16 cellular contexts compared by ENCODE assay signal in the genomic region with DNA sequence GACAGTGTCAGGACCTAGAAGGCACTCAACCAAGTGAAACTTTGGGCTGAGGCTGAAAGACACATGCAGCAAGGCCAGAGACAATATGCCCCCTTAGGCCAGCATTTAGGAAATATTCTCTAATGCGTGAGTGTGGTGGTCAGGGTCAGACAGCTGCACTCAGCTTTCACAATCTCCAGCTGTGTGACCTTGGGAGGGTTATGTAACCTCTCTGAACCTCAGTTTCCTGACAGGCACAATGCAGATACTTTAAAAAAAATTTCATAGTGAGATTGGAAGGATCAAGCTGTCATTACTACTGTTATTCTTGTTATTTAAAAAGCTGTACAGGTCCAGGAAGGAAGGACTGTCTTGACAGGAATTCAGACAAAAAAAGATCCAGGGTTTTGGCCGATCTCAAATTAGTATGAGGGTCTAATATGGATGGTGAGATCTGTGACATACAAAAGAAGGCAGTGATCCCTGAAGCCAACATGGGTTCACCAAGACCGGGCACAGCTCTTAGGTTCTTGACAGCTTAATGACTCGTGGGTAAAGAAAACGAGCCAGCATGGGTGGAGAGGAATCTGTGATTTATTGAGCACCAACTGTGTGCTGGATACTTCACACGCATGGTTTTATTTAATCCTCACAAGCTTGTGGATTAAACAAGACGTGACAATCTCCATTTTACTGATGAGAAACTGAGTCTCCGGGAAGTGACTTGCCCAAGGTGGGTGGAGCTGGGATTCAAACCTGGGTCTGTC. TPM values are rescaled to one million over a fixed set of nuclear protein-coding genes. Genes with fewer than 3 reads are reported as not detected.
DNase-seq lines count a peak whose midpoint lies in the region; ATAC-seq, FAIRE-seq and TF ChIP-seq lines count a peak whose summit lies in the region.
"Had no signal": no experiment of that assay in that cellular context is flagged by ENCODE, and none has a peak within 500 bp of the region (broad histone marks: within the 10 kb centered on the region; RNA-seq: fewer than 3 reads in every experiment).

No MANE protein-coding gene starts in this region.

- H3K36me3 ChIP-seq in liver (ENCODE audit: control insufficient read depth in 4 of 4, insufficient read depth in 3 of 4, low read depth in 1 of 4, low read length in 3 of 4), result no peaks in the 10 kb centered on the region
- H3K36me3 ChIP-seq in HepG2 (replicated peaks in 1 of 2; ENCODE audit: control insufficient read depth in 1 of 2, insufficient read depth in 2 of 2, low read length in 2 of 2), result no peaks in the 10 kb centered on the region
- no peaks in the 10 kb centered on the region for H3K36me3 ChIP-seq in bronchial epithelial cell (ENCODE audit: control insufficient read depth, insufficient read depth, low read length)
- H3K36me3 ChIP-seq in mucosa of descending colon (ENCODE audit: low read depth), result no peaks in the 10 kb centered on the region
- H3K36me3 ChIP-seq: BLaER1 had no signal

- no peak overlapping the region for H3K4me2 ChIP-seq in HepG2 (ENCODE audit: low read depth, low read length)
- H3K4me2 ChIP-seq: BLaER1 had no signal

- DNase-seq in HepG2 (ENCODE audit: low spot score), result no peak
- no peak for DNase-seq in bronchial epithelial cell (ENCODE audit: low read depth)
- peak; percentile 88 for DNase-seq in left kidney (ENCODE audit: low read depth, low spot score)
- DNase-seq in DMS 273 treated with DMSO at 0.1 percent for 48 hours (lab: John Stamatoyannopoulos, UW), result no peak
- DNase-seq in KG1 (lab: John Stamatoyannopoulos, UW), result no peak
- no peak for DNase-seq in mucosa of descending colon
- DNase-seq: 8988T; AML-193; CD4-positive, CD25-positive, alpha-beta regulatory T cell; GM23248 had no signal

- no peaks in the 10 kb centered on the region for H3K27me3 ChIP-seq in liver (ENCODE audit: control insufficient read depth in 4 of 4, insufficient read depth in 4 of 4, low read length in 3 of 4)
- H3K27me3 ChIP-seq in HepG2 (ENCODE audit: control insufficient read depth in 1 of 2, insufficient read depth in 2 of 2, low read length in 2 of 2), result no peaks in the 10 kb centered on the region
- H3K27me3 ChIP-seq in bronchial epithelial cell (ENCODE audit: control insufficient read depth, insufficient read depth, low read length), result no peaks in the 10 kb centered on the region
- H3K27me3 ChIP-seq: BLaER1 had no signal

- no peaks in the 10 kb centered on the region for H4K20me1 ChIP-seq in HepG2 (ENCODE audit: insufficient read depth, low read length)
- H4K20me1 ChIP-seq: BLaER1 had no signal

- FAIRE-seq in HepG2 (lab: Jason Lieb, UNC) (no peak), bronchial epithelial cell (lab: Jason Lieb, UNC) (peak; percentile 82)
- FAIRE-seq: GM18507, H54 had no signal

- WGBS in liver, result 87% methylated on average over 8 of the region's 8 CpGs
- WGBS in HepG2 (ENCODE audit: low lambda C conversion rate), result 54% methylated on average over 8 of the region's 8 CpGs

- no peaks in the 10 kb centered on the region for H3K9me3 ChIP-seq in liver (ENCODE audit: control insufficient read depth in 4 of 4, low read length in 3 of 4)
- no peaks in the 10 kb centered on the region for H3K9me3 ChIP-seq in HepG2 (ENCODE audit: low read length)
- no peaks in the 10 kb centered on the region for H3K9me3 ChIP-seq in mucosa of descending colon
- H3K9me3 ChIP-seq: BLaER1 had no signal

- no peak for TF ChIP-seq POLR2A in HepG2 (IDR thresholded peaks at IDR 0.05; ENCODE audit: insufficient read depth in 1 of 2, low read depth in 2 of 2, low read length in 2 of 2)

- no peaks in the 10 kb centered on the region for H3K79me2 ChIP-seq in HepG2 (ENCODE audit: insufficient read depth, low read length)

- no peak overlapping the region for H2AFZ ChIP-seq in HepG2 (ENCODE audit: low read length)
- H2AFZ ChIP-seq: GM23248 had no signal

- in situ Hi-C loops in HepG2 (cut with HindIII; ENCODE audit: extremely low pct_ligation_motif_present, low pct_unique_long_range_greater_than_20kb), result no loop called here

- no peak for ATAC-seq in HepG2
- ATAC-seq in GM18498 (IDR thresholded peaks at IDR 0.05; ENCODE audit: unreplicated experiment), result no peak
- ATAC-seq in mucosa of descending colon, result no peak
- ATAC-seq: HCT116 had no signal

- POLR2A ChIA-PET in HepG2 (lab: Yijun Ruan, JAX), result no interaction called here

- H3K9ac ChIP-seq in liver (ENCODE audit: low read depth in 1 of 2, low read length in 2 of 2) (no peak overlapping the region), HepG2 (ENCODE audit: insufficient read depth, low read depth, low read length) (no peak overlapping the region)
- H3K9ac ChIP-seq: BLaER1, GM23248 had no signal

- H3K4me1 ChIP-seq in liver (ENCODE audit: control insufficient read depth in 4 of 4, insufficient read depth in 4 of 4, low read length in 3 of 4) (no peaks in the 10 kb centered on the region), HepG2 (ENCODE audit: insufficient read depth, low read length) (peaks cover 16% of the 10 kb centered on the region), mucosa of descending colon (ENCODE audit: low read depth) (peaks cover 2% of the 10 kb centered on the region)
- H3K4me1 ChIP-seq: BLaER1 had no signal

- BruUV-seq in HepG2 (replicated peaks; lab: Mats Ljungman, UMichigan), result no TSS peak

- CTCF ChIA-PET in HepG2 (lab: Yijun Ruan, JAX; ENCODE audit: low intra/inter-chr PET ratio, low total read pairs), result no interaction called here

- TF ChIP-seq EP300 in HepG2 (IDR thresholded peaks at IDR 0.05; ENCODE audit: low read depth in 2 of 2, low read length in 2 of 2) (no peak), HepG2 (CRISPR knock-in tag; IDR thresholded peaks at IDR 0.05; ENCODE audit: borderline replicate concordance) (no peak)

- TF ChIP-seq RAD21 in liver (IDR thresholded peaks at IDR 0.05), result no peak
- no peak for TF ChIP-seq RAD21 in HepG2 (CRISPR knock-in tag; IDR thresholded peaks at IDR 0.05)

- H3K27ac ChIP-seq in liver (ENCODE audit: low read depth in 1 of 2, low read length in 2 of 2) (no peak overlapping the region), HepG2 (ENCODE audit: extremely low read length, insufficient read depth, low read length) (no peak overlapping the region)
- H3K27ac ChIP-seq: BLaER1, GM23248 had no signal

- intact Hi-C loops in HepG2 (cut with micrococcal nuclease; ENCODE audit: unreplicated experiment) (no loop called here), mucosa of descending colon (cut with DNase I, micrococcal nuclease) (no loop called here)

- TF ChIP-seq CTCF in liver (IDR thresholded peaks at IDR 0.05; ENCODE audit: low read depth, low read length, missing input control) (no peak), HepG2 (CRISPR knock-in tag; IDR thresholded peaks at IDR 0.05) (no peak), bronchial epithelial cell (IDR thresholded peaks at IDR 0.05; ENCODE audit: insufficient read depth, low read length, severe bottlenecking) (no peak), mucosa of descending colon (IDR thresholded peaks at IDR 0.05) (no peak)

- H3K4me3 ChIP-seq in liver (ENCODE audit: low read depth in 1 of 3, low read length in 3 of 3), result no peak overlapping the region
- H3K4me3 ChIP-seq in HepG2 (replicated peaks in 1 of 3; ENCODE audit: insufficient read depth in 1 of 3, low read depth in 2 of 3, low read length in 3 of 3), result no peak overlapping the region
- H3K4me3 ChIP-seq in bronchial epithelial cell (ENCODE audit: low read depth, low read length), result no peak overlapping the region
- no peak overlapping the region for H3K4me3 ChIP-seq in mucosa of descending colon
- H3K4me3 ChIP-seq: BLaER1, GM23248 had no signal

TF ChIP-seq in liver, 16 proteins besides CTCF, POLR2A, EP300 and RAD21:
- TF ChIP-seq NR2F2 (IDR thresholded peaks at IDR 0.05) (peak; percentile 88), SP1 (IDR thresholded peaks at IDR 0.05) (no peak)
TF ChIP-seq in liver: peak in this region for 1.

TF ChIP-seq in HepG2, 621 proteins besides CTCF, POLR2A, EP300 and RAD21 (continues in another document):
- TF ChIP-seq, protein P1, sequence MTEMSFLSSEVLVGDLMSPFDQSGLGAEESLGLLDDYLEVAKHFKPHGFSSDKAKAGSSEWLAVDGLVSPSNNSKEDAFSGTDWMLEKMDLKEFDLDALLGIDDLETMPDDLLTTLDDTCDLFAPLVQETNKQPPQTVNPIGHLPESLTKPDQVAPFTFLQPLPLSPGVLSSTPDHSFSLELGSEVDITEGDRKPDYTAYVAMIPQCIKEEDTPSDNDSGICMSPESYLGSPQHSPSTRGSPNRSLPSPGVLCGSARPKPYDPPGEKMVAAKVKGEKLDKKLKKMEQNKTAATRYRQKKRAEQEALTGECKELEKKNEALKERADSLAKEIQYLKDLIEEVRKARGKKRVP (CRISPR knock-in tag; IDR thresholded peaks at IDR 0.05), result no peak
- no peak for TF ChIP-seq NR2C2 (CRISPR knock-in tag; IDR thresholded peaks at IDR 0.05; ENCODE audit: borderline replicate concordance)
- no peak for TF ChIP-seq SOX6 (IDR thresholded peaks at IDR 0.05)
- TF ChIP-seq SOX6 (CRISPR knock-in tag; IDR thresholded peaks at IDR 0.05), result no peak

RNA-seq across cellular contexts. Expression of a gene that starts 54.6 kb away (rescaled TPM):
- not detected for total RNA-seq in liver
- not detected for polyA plus RNA-seq in liver
- not detected in 2 replicates for total RNA-seq in HepG2 (2016; rRNA removed; fragmentation: Illumina TruSeq; extraction: Trizol)
- not detected in 2 replicates for total RNA-seq in HepG2 (2016; cell fraction: cytosol; rRNA removed; fragmentation: Illumina TruSeq; extraction: Trizol; ENCODE audit: low read depth)
- not detected in 2 replicates for total RNA-seq in HepG2 (2016; cell fraction: insoluble cytoplasmic fraction; rRNA removed; fragmentation: Illumina TruSeq; extraction: Trizol)
- total RNA-seq in HepG2 (2016; cell fraction: membrane; rRNA removed; fragmentation: Illumina TruSeq; extraction: Trizol), result not detected in 2 replicates
- not detected in 2 replicates for total RNA-seq in HepG2 (2016; cell fraction: nucleus; rRNA removed; fragmentation: Illumina TruSeq; extraction: Trizol)
- polyA plus RNA-seq in HepG2 (2011; rRNA removed), result not detected in 2 replicates
- polyA plus RNA-seq in HepG2 (2011; cell fraction: cytosol; rRNA removed), result not detected in 2 replicates
- not detected in 2 replicates for polyA plus RNA-seq in HepG2 (2011; cell fraction: nucleus; rRNA removed)
- polyA plus RNA-seq in HepG2 (2012), result not detected in 2 replicates
- polyA plus RNA-seq in HepG2 (2016; cell fraction: cytosol; fragmentation: Illumina TruSeq; extraction: Trizol; ENCODE audit: low read depth), result not detected in 2 replicates
- not detected in 2 replicates for polyA plus RNA-seq in HepG2 (2016; cell fraction: insoluble cytoplasmic fraction; fragmentation: Illumina TruSeq; extraction: Trizol; ENCODE audit: low read depth)
- not detected in 2 replicates for polyA plus RNA-seq in HepG2 (2016; cell fraction: membrane; fragmentation: Illumina TruSeq; extraction: Trizol; ENCODE audit: low read depth)
- polyA plus RNA-seq in HepG2 (2016; cell fraction: nucleus; fragmentation: Illumina TruSeq; extraction: Trizol; ENCODE audit: insufficient read depth, low read depth), result not detected in 2 replicates
- 0.07 TPM in 1 of 2 replicates, not detected in the other for polyA minus RNA-seq in HepG2 (2011; rRNA and poly(A)+ RNA removed; ENCODE audit: low replicate concordance)
- not detected in 2 replicates for polyA minus RNA-seq in HepG2 (2011; cell fraction: cytosol; rRNA and poly(A)+ RNA removed)
- polyA minus RNA-seq in HepG2 (2011; cell fraction: nucleus; rRNA and poly(A)+ RNA removed), result not detected in 2 replicates
- under 0.01 and 0.13 TPM in 2 replicates for total RNA-seq in bronchial epithelial cell
- total RNA-seq in mucosa of descending colon, result not detected
- total RNA-seq: GM23248 had no signal
- polyA plus RNA-seq: GM23248 had no signal
